26 cellular contexts compared by ENCODE assay signal in the genomic region with DNA sequence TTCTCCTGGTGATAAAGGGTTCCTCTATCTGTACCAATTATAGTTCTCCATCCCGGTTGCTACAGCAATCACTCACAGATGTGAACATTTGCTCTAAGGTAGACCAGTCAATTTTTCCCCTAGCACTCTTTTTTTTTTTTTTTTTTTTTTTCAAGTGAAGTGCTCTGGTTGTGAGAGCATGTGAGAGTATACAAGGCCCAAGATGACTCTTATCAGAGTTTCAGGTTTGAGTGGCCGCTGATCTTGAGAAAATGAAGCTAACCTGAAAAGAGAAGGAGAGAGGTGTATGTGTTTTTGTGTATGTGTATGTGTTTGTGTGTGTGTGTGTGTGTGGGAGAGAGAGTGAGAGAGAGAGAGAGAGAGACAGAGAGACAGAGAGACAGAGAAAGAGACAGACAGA. TPM values are rescaled to one million over a fixed set of nuclear protein-coding genes. Genes with fewer than 3 reads are reported as not detected.
DNase-seq lines count a peak whose midpoint lies in the region; ATAC-seq and TF ChIP-seq lines count a peak whose summit lies in the region.
"Had no signal": no experiment of that assay in that cellular context is flagged by ENCODE, and none has a peak within 500 bp of the region (broad histone marks: within the 10 kb centered on the region; RNA-seq: fewer than 3 reads in every experiment).

No MANE protein-coding gene starts in this region.

- WGBS in neuronal stem cell (ENCODE audit: extremely low coverage in 2 of 2, insufficient read length in 2 of 2, insufficient replicate concordance in 1 of 2), 2 donors: no CpG with 5 or more reads among the region's 2 CpGs

- no peak overlapping the region for H4K91ac ChIP-seq in neuronal stem cell (ENCODE audit: low read depth, low read length, poor library complexity)

- H4K8ac ChIP-seq in neuronal stem cell (ENCODE audit: low read depth, low read length): no peak overlapping the region

- H3K4me1 ChIP-seq in neuronal stem cell (ENCODE audit: control insufficient read depth in 2 of 2, insufficient read depth in 1 of 2, low read depth in 1 of 2, low read length in 2 of 2): peaks cover 0 to 10% of the 10 kb centered on the region in 2 donors
- H3K4me1 ChIP-seq: BE2C had no signal

- H2BK5ac ChIP-seq in neuronal stem cell (ENCODE audit: low read length): no peak overlapping the region

- H2AFZ ChIP-seq in neuronal stem cell (ENCODE audit: low read length): no peak overlapping the region

- no peak overlapping the region for H3K18ac ChIP-seq in neuronal stem cell (ENCODE audit: low read length)

- peaks cover 0 to 20% of the 10 kb centered on the region in 2 donors for H3K9me3 ChIP-seq in neuronal stem cell (replicated peaks in 1 of 2; ENCODE audit: control insufficient read depth in 2 of 2, insufficient read depth in 1 of 2, low read depth in 1 of 2, low read length in 2 of 2)
- H3K9me3 ChIP-seq: BE2C, MG63 had no signal

- H3K4me3 ChIP-seq in GM12865 (ENCODE audit: low read depth, low read length): no peak overlapping the region
- no peak overlapping the region for H3K4me3 ChIP-seq in neuronal stem cell (ENCODE audit: low read length in 2 of 2)
- H3K4me3 ChIP-seq: MG63 had no signal

- H3K9ac ChIP-seq in neuronal stem cell (ENCODE audit: low read depth, low read length, poor library complexity): no peak overlapping the region

- no peak overlapping the region for H3K23ac ChIP-seq in neuronal stem cell (ENCODE audit: low read depth, low read length, poor library complexity)

- H2BK120ac ChIP-seq in neuronal stem cell (ENCODE audit: low read depth, low read length): peak overlapping the region; percentile 81

- no peak overlapping the region for H3K4me2 ChIP-seq in neuronal stem cell (ENCODE audit: insufficient read depth, low read length, poor library complexity, severe bottlenecking)

- no peak overlapping the region for H3K27ac ChIP-seq in neuronal stem cell (replicated peaks; ENCODE audit: low read length)
- H3K27ac ChIP-seq: RWPE1 had no signal

- ATAC-seq in GM19351 (IDR thresholded peaks at IDR 0.05; ENCODE audit: unreplicated experiment) (peak; percentile 59), HG02852 (IDR thresholded peaks at IDR 0.05; ENCODE audit: unreplicated experiment) (peak; percentile 70)
- ATAC-seq: Panc1 had no signal

- H3K14ac ChIP-seq in neuronal stem cell (ENCODE audit: low read length): no peak overlapping the region

- H2BK15ac ChIP-seq in neuronal stem cell (ENCODE audit: low read length): no peak overlapping the region

- no peaks in the 10 kb centered on the region for H3K36me3 ChIP-seq in neuronal stem cell (replicated peaks in 1 of 2; ENCODE audit: control insufficient read depth in 2 of 2, insufficient read depth in 2 of 2, low read length in 2 of 2)
- H3K36me3 ChIP-seq: BE2C, MG63 had no signal

- DNase-seq in GM12865 (ENCODE audit: low read depth): peak; percentile 7
- DNase-seq in neuronal stem cell (ENCODE audit: low spot score): no peak
- DNase-seq in NCI-H748 (lab: John Stamatoyannopoulos, UW; ENCODE audit: unreplicated experiment): no peak
- DNase-seq in D341Med (ENCODE audit: low spot score): no peak
- no peak for DNase-seq in HuH-7 (ENCODE audit: low spot score)
- DNase-seq: 8988T; ACHN; BE2C; CD8-positive, alpha-beta memory T cell; DMS79 treated with DMSO at 0.1 percent for 48 hours; GF-D8; HFFc6; KBM-7; MG63; NCI-H1105 treated with DMSO at 0.1 percent for 48 hours; NCI-H146; NCI-H1930; NCI-H2107; NCI-H446 treated with DMSO at 0.1 percent for 48 hours; NCI-H526; SHP77 had no signal

- no peak for TF ChIP-seq CTCF in GM12865 (IDR thresholded peaks at IDR 0.05; ENCODE audit: insufficient read depth, low read depth, low read length, missing control alignments)

- no peak overlapping the region for H2AK5ac ChIP-seq in neuronal stem cell (ENCODE audit: low read depth, low read length)

- no peaks in the 10 kb centered on the region for H3K27me3 ChIP-seq in neuronal stem cell (ENCODE audit: control insufficient read depth in 3 of 3, insufficient read depth in 3 of 3, low read depth in 1 of 3, low read length in 3 of 3)
- H3K27me3 ChIP-seq: BE2C, MG63 had no signal

- no peak overlapping the region for H3K4ac ChIP-seq in neuronal stem cell (ENCODE audit: low read length)

- no peaks in the 10 kb centered on the region for H3K79me1 ChIP-seq in neuronal stem cell (ENCODE audit: low read depth, low read length)

- no peak overlapping the region for H2BK12ac ChIP-seq in neuronal stem cell (ENCODE audit: low read length)

RNA-seq across cellular contexts. Expression of a gene that starts 44.4 kb away (rescaled TPM):
- polyA plus RNA-seq in neuronal stem cell (2013, experiment 1 of 2): not detected
- not detected for polyA plus RNA-seq in neuronal stem cell (2013, experiment 2 of 2)
- polyA plus RNA-seq: CD14-positive monocyte; CD8-positive, alpha-beta memory T cell had no signal
